ENCODE assay signal across 8 cellular contexts in the genomic region with DNA sequence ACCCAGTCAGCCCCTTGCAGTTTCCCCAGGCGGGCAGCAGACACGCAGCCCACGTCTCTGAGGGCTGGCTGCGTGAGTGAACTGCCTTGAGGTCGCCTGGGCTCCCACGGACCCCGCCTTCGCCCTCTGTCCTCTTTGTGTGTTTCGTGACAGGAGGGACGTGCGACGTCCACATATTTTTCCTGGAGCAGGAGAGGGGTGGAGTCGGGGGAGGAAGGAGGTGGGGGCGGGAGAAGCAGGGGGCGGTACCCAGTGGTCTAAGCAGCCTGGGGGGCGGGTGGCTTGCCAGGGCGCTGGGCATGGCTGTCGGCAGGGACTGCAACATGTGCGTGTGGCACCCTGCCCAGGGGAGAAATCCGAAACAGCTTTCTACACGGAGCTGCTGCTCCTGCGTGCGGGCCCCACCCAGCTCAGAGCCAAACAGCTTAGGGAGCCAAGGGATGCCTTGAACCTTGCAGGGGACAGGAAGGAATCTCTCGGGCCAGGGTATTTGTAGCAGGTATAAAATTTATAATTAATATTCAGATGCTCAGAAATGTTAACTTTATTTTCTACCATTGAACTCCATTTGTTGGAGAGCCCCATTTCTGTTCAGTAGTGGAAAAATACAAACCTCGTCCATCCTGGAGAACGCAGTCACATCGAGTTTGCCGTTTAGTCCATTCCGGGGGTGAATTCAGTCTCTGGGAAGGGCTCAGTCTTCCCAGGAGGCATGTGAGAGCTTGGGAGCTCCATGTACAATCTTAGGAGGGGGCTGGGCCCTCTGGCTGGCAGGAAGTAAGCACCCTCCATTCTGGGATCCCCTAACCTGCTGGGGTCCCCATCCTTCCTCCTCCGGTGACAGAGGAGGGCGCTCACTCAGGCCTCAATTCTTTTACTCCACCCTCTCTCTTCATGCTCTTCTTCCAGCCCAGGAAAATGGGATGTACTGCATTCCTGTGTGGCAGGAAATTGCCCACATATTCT.
DNase-seq lines count a peak whose midpoint lies in the region; ATAC-seq and TF ChIP-seq lines count a peak whose summit lies in the region.

No MANE protein-coding gene starts in this region.

- H3K27me3 ChIP-seq in ascending aorta (no peaks in the 10 kb centered on the region), right atrium auricular region (no peaks in the 10 kb centered on the region)

- ATAC-seq in HG02973 (IDR thresholded peaks at IDR 0.05; ENCODE audit: unreplicated experiment) = no peak
- ATAC-seq in GM21825 (IDR thresholded peaks at IDR 0.05; ENCODE audit: unreplicated experiment) = no peak
- no peak for ATAC-seq in GM19467 (IDR thresholded peaks at IDR 0.05; ENCODE audit: unreplicated experiment)

- peaks cover 4 to 13% of the 10 kb centered on the region in 2 donors for H3K4me1 ChIP-seq in ascending aorta
- peaks cover 0 to 27% of the 10 kb centered on the region in 2 donors for H3K4me1 ChIP-seq in right atrium auricular region

- H3K9me3 ChIP-seq in ascending aorta (no peaks in the 10 kb centered on the region), right atrium auricular region (no peaks in the 10 kb centered on the region)

- intact Hi-C loops in ascending aorta (cut with DNase I) = no loop called here

- peak overlapping the region; percentile 67 to 74 for H3K27ac ChIP-seq in ascending aorta
- peak overlapping the region; percentile 72 to 87 for H3K27ac ChIP-seq in right atrium auricular region

- no peaks in the 10 kb centered on the region for H3K36me3 ChIP-seq in ascending aorta
- H3K36me3 ChIP-seq in right atrium auricular region = no peaks in the 10 kb centered on the region

- TF ChIP-seq CTCF in ascending aorta (IDR thresholded peaks at IDR 0.05) = no peak
- no peak for TF ChIP-seq CTCF in right atrium auricular region (IDR thresholded peaks at IDR 0.05)

- DNase-seq in Daoy (ENCODE audit: low read depth) = peak; percentile 89
- DNase-seq in NCI-H1092 treated with DMSO at 0.1 percent for 48 hours (lab: John Stamatoyannopoulos, UW) = peak; percentile 44
- peak; percentile 46 to 89 for DNase-seq in ascending aorta (ENCODE audit: low spot score in 2 of 2)
- DNase-seq in right atrium auricular region (ENCODE audit: low spot score) = peak; percentile 82
- peak; percentile 16 for DNase-seq in putamen (ENCODE audit: low spot score)

- peak overlapping the region; percentile 40 to 62 for H3K4me3 ChIP-seq in ascending aorta
- peak overlapping the region; percentile 23 to 49 for H3K4me3 ChIP-seq in right atrium auricular region

Comparison
In these comparisons a context has a peak if more than half of its experiments do, and no peak if none do; other contexts are left out.
1. DNase-seq: peak in every context shown above with its lines; median percentile 89 in Daoy; 82 in right atrium auricular region; 68 in ascending aorta; 44 in NCI-H1092 treated with DMSO at 0.1 percent for 48 hours; 16 in putamen.